ENCODE assay signal across 1 cellular context in genomic region chr17:38869647-38870258, GRCh38.
TF ChIP-seq lines count a peak whose summit lies in the region.

Gene LASP1 (plus strand): TSS chr17:38870058. CDS start chr17:38870190, 132 bp downstream.

TF ChIP-seq in SK-N-SH, 30 proteins besides CTCF, POLR2A, EP300 and RAD21 (continued from another document):
- TF ChIP-seq REST (IDR thresholded peaks at IDR 0.05; ENCODE audit: low read depth, low read length): peak; percentile 19; the same call in 1 of the 2 replicates
- peak; percentile 53; the same call in 1 of the 2 replicates for TF ChIP-seq NRF1 (IDR thresholded peaks at IDR 0.05; ENCODE audit: low read depth, low read length)
- no peak for TF ChIP-seq FOXM1 (IDR thresholded peaks at IDR 0.05; ENCODE audit: low read depth)
- TF ChIP-seq IRF3 (IDR thresholded peaks at IDR 0.05; ENCODE audit: low read depth, low read length): no peak
- TF ChIP-seq JUND (IDR thresholded peaks at IDR 0.05): no peak
- TF ChIP-seq NFIC (IDR thresholded peaks at IDR 0.05; ENCODE audit: borderline replicate concordance): no peak
- no peak for TF ChIP-seq PBX3 (IDR thresholded peaks at IDR 0.05)
- peak; percentile 95 for TF ChIP-seq TAF1 (IDR thresholded peaks at IDR 0.05; ENCODE audit: borderline replicate concordance, low read depth, low read length)
- no peak; the same call in 1 of the 2 replicates for TF ChIP-seq GABPA (IDR thresholded peaks at IDR 0.05; ENCODE audit: low read depth)
- no peak; the same call in 1 of the 2 replicates for TF ChIP-seq MEF2A (IDR thresholded peaks at IDR 0.05; ENCODE audit: borderline replicate concordance, low read depth)
- no peak for TF ChIP-seq ZBTB33 (IDR thresholded peaks at IDR 0.05; ENCODE audit: borderline replicate concordance, low read depth)
- TF ChIP-seq RFX5 (IDR thresholded peaks at IDR 0.05; ENCODE audit: low read length): no peak
